Comparison of ENCODE assay signal across 32 cellular contexts in genomic region chr4:186020106-186020792, GRCh38.
"Had no signal": no experiment of that assay in that cellular context is flagged by ENCODE, and none has a peak within 500 bp of the region (broad histone marks: within the 10 kb centered on the region; RNA-seq: fewer than 3 reads in every experiment).

No MANE protein-coding gene starts in this region.

- H3K36me3 Mint-ChIP-seq: activated CD8-positive, alpha-beta memory T cell treated with anti-CD3 and anti-CD28 coated beads, Interleukin-2, amount 10 ng/mL, durations not matched to agents 7 days and 5 days; activated naive CD8-positive, alpha-beta T cell treated with anti-CD3 and anti-CD28 coated beads, Interleukin-2, amount 10 ng/mL, durations not matched to agents 7 days and 5 days had no signal

- H3K9me3 Mint-ChIP-seq: activated CD4-positive, alpha-beta memory T cell treated with anti-CD3 and anti-CD28 coated beads, Interleukin-2, amount 10 ng/mL, durations not matched to agents 7 days and 5 days; activated naive CD8-positive, alpha-beta T cell treated with anti-CD3 and anti-CD28 coated beads, Interleukin-2, amount 10 ng/mL, durations not matched to agents 7 days and 5 days had no signal

- H3K4me3 ChIP-seq: body of pancreas, breast epithelium, Peyer's patch had no signal

- H3K27me3 ChIP-seq: body of pancreas, breast epithelium, Peyer's patch had no signal

- H3K27me3 Mint-ChIP-seq: activated naive CD8-positive, alpha-beta T cell treated with anti-CD3 and anti-CD28 coated beads, Interleukin-2, amount 10 ng/mL, durations not matched to agents 7 days and 5 days had no signal

- H3K4me3 Mint-ChIP-seq: activated CD4-positive, alpha-beta memory T cell treated with anti-CD3 and anti-CD28 coated beads, Interleukin-2, amount 10 ng/mL, durations not matched to agents 7 days and 5 days; activated CD8-positive, alpha-beta memory T cell treated with anti-CD3 and anti-CD28 coated beads, Interleukin-2, amount 10 ng/mL, durations not matched to agents 7 days and 5 days; activated naive CD8-positive, alpha-beta T cell treated with anti-CD3 and anti-CD28 coated beads, Interleukin-2, amount 10 ng/mL, durations not matched to agents 7 days and 5 days had no signal

- H3K4me1 Mint-ChIP-seq: activated CD4-positive, alpha-beta memory T cell treated with anti-CD3 and anti-CD28 coated beads, Interleukin-2, amount 10 ng/mL, durations not matched to agents 7 days and 5 days; activated CD8-positive, alpha-beta memory T cell treated with anti-CD3 and anti-CD28 coated beads, Interleukin-2, amount 10 ng/mL, durations not matched to agents 7 days and 5 days; activated naive CD8-positive, alpha-beta T cell treated with anti-CD3 and anti-CD28 coated beads, Interleukin-2, amount 10 ng/mL, durations not matched to agents 7 days and 5 days had no signal

- H3K9me3 ChIP-seq: body of pancreas, breast epithelium, Peyer's patch had no signal

- H3K4me1 ChIP-seq: breast epithelium, Peyer's patch had no signal

- ATAC-seq: activated CD8-positive, alpha-beta memory T cell treated with anti-CD3 and anti-CD28 coated beads, Interleukin-2, amount 10 ng/mL, durations not matched to agents 7 days and 5 days; body of pancreas; PC-3 had no signal

- H3K27ac ChIP-seq: body of pancreas, breast epithelium, KMS-11, Peyer's patch, WERI-Rb-1 had no signal

- H3K27ac Mint-ChIP-seq: activated CD4-positive, alpha-beta memory T cell treated with anti-CD3 and anti-CD28 coated beads, Interleukin-2, amount 10 ng/mL, durations not matched to agents 7 days and 5 days; activated CD8-positive, alpha-beta memory T cell treated with anti-CD3 and anti-CD28 coated beads, Interleukin-2, amount 10 ng/mL, durations not matched to agents 7 days and 5 days; activated naive CD8-positive, alpha-beta T cell treated with anti-CD3 and anti-CD28 coated beads, Interleukin-2, amount 10 ng/mL, durations not matched to agents 7 days and 5 days had no signal

- H3K4me2 ChIP-seq: KMS-11 had no signal

- H3K36me3 ChIP-seq: breast epithelium, Peyer's patch, WERI-Rb-1 had no signal

- DNase-seq: activated CD4-positive, alpha-beta memory T cell treated with anti-CD3 and anti-CD28 coated beads, Interleukin-2, amount 10 ng/mL, durations not matched to agents 7 days and 5 days; activated CD4-positive, alpha-beta T cell treated with anti-CD3 and anti-CD28 coated beads for 1 hour; activated CD4-positive, alpha-beta T cell treated with anti-CD3 and anti-CD28 coated beads for 48 hours; activated CD4-positive, CD25-positive, alpha-beta regulatory T cell; activated CD8-positive, alpha-beta memory T cell treated with anti-CD3 and anti-CD28 coated beads for 24 hours; activated CD8-positive, alpha-beta memory T cell treated with anti-CD3 and anti-CD28 coated beads, Interleukin-2, amount 10 ng/mL, durations not matched to agents 7 days and 5 days; activated CD8-positive, alpha-beta memory T cell treated with anti-CD3 and anti-CD28 coated beads, Interleukin-2, amount 50 U/mL, for 48 hours; activated effector memory CD4-positive, alpha-beta T cell treated with anti-CD3 and anti-CD28 coated beads, Interleukin-2, amount 50 U/mL, for 16 hours; activated naive CD4-positive, alpha-beta T cell; activated naive CD4-positive, alpha-beta T cell treated with anti-CD3 and anti-CD28 coated beads, Interleukin-2, amount 50 U/mL, for 16 hours; activated naive CD8-positive, alpha-beta T cell treated with anti-CD3 and anti-CD28 coated beads, Interleukin-2, amount 10 ng/mL, durations not matched to agents 7 days and 5 days; activated T-cell treated with anti-CD3 and anti-CD28 coated beads, Interleukin-2, amount 50 U/mL, for 48 hours; body of pancreas; MM.1S; MV-4-11; NCI-H1092; NCI-H1436 treated with DMSO at 0.1 percent for 48 hours; NCI-H1694 treated with DMSO at 0.1 percent for 48 hours; NCI-H2029; NCI-H345; NCI-H524 treated with DMSO at 0.1 percent for 48 hours; PC-3; Peyer's patch; RPMI8226; SW 1271; T-helper 1 cell; T-helper 2 cell; T-helper 9 cell; WERI-Rb-1 had no signal

- FAIRE-seq: astrocyte had no signal

- H3K9ac ChIP-seq: KMS-11 had no signal
